In genomic region chr11:29243616-29244015, GRCh38 we compare ENCODE assay signal across 15 cellular contexts.
DNase-seq lines count a peak whose midpoint lies in the region; ATAC-seq, FAIRE-seq and TF ChIP-seq lines count a peak whose summit lies in the region.
"Had no signal": no experiment of that assay in that cellular context is flagged by ENCODE, and none has a peak within 500 bp of the region (broad histone marks: within the 10 kb centered on the region; RNA-seq: fewer than 3 reads in every experiment).

No MANE protein-coding gene starts in this region.

- no peak overlapping the region for H3K4ac ChIP-seq in mesenchymal stem cell (ENCODE audit: low read depth in 1 of 2, low read length in 2 of 2)

- H3K27ac Mint-ChIP-seq in HFFc6: no peak overlapping the region
- no peak overlapping the region for H3K27ac Mint-ChIP-seq in astrocyte (ENCODE audit: unreplicated experiment)
- no peak overlapping the region for H3K27ac Mint-ChIP-seq in naive thymus-derived CD8-positive, alpha-beta T cell
- H3K27ac Mint-ChIP-seq: CD4-positive, CD25-positive, alpha-beta regulatory T cell; GM23338; IgD-negative memory B cell had no signal

- POLR2A ChIA-PET in naive thymus-derived CD8-positive, alpha-beta T cell (lab: Charles Lee): no interaction called here

- H2BK15ac ChIP-seq in mesenchymal stem cell (ENCODE audit: low read depth, poor library complexity, severe bottlenecking): no peak overlapping the region

- H3K27me3 ChIP-seq in astrocyte (ENCODE audit: insufficient read depth, low read length) (no peaks in the 10 kb centered on the region), mesenchymal stem cell (ENCODE audit: control insufficient read depth in 1 of 2, insufficient read depth in 1 of 2, low read length in 2 of 2) (no peaks in the 10 kb centered on the region)
- H3K27me3 ChIP-seq: BLaER1 treated with 17β-estradiol and CSF1 and Interleukin-3, amounts not matched to agents 10 nM and 100 nM had no signal

- H2BK12ac ChIP-seq in mesenchymal stem cell (ENCODE audit: low read length in 2 of 2): no peak overlapping the region

- no peak overlapping the region for H2BK5ac ChIP-seq in mesenchymal stem cell (ENCODE audit: low read depth, low read length, poor library complexity, severe bottlenecking)

- no peak overlapping the region for H2BK120ac ChIP-seq in mesenchymal stem cell (ENCODE audit: low read depth, low read length)

- H3K79me1 ChIP-seq in mesenchymal stem cell (replicated peaks; ENCODE audit: low read length, poor library complexity, severe bottlenecking): no peaks in the 10 kb centered on the region

- H3K9ac ChIP-seq in astrocyte (ENCODE audit: low read length) (no peak overlapping the region), mesenchymal stem cell (ENCODE audit: low read length) (no peak overlapping the region)
- H3K9ac ChIP-seq: BLaER1 treated with 17β-estradiol and CSF1 and Interleukin-3, amounts not matched to agents 10 nM and 100 nM had no signal

- H3K4me1 ChIP-seq in astrocyte (ENCODE audit: insufficient read depth, low read length) (no peaks in the 10 kb centered on the region), mesenchymal stem cell (ENCODE audit: control insufficient read depth, insufficient read depth, low read depth, low read length) (no peaks in the 10 kb centered on the region)
- H3K4me1 ChIP-seq: A549; BLaER1 treated with 17β-estradiol and CSF1 and Interleukin-3, amounts not matched to agents 10 nM and 100 nM had no signal

- TF ChIP-seq CTCF in HFFc6 (IDR thresholded peaks at IDR 0.05): no peak
- TF ChIP-seq CTCF in astrocyte (IDR thresholded peaks at IDR 0.05; ENCODE audit: insufficient read depth, low read depth, low read length): no peak

- H3K36me3 Mint-ChIP-seq in HFFc6 (ENCODE audit: low read depth) (peaks cover 8% of the 10 kb centered on the region; the same call in 1 of the 2 replicates), astrocyte (ENCODE audit: low read depth, unreplicated experiment) (no peaks in the 10 kb centered on the region)
- H3K36me3 Mint-ChIP-seq in naive thymus-derived CD8-positive, alpha-beta T cell: no peaks in the 10 kb centered on the region
- H3K36me3 Mint-ChIP-seq: CD4-positive, CD25-positive, alpha-beta regulatory T cell; IgD-negative memory B cell had no signal

- no peaks in the 10 kb centered on the region for H3K9me3 ChIP-seq in astrocyte (ENCODE audit: insufficient read depth, low read depth, low read length)
- H3K9me3 ChIP-seq in mesenchymal stem cell (ENCODE audit: control insufficient read depth, low read length): no peaks in the 10 kb centered on the region
- H3K9me3 ChIP-seq: A549; BLaER1 treated with 17β-estradiol and CSF1 and Interleukin-3, amounts not matched to agents 10 nM and 100 nM had no signal

- no peaks in the 10 kb centered on the region for H4K20me1 ChIP-seq in astrocyte (ENCODE audit: insufficient read depth, low read length)
- H4K20me1 ChIP-seq: BLaER1 treated with 17β-estradiol and CSF1 and Interleukin-3, amounts not matched to agents 10 nM and 100 nM had no signal

- H3K36me3 ChIP-seq in astrocyte (ENCODE audit: insufficient read depth, low read length) (no peaks in the 10 kb centered on the region), mesenchymal stem cell (ENCODE audit: control insufficient read depth in 1 of 2, insufficient read depth in 2 of 2, low read depth in 1 of 2, low read length in 2 of 2) (no peaks in the 10 kb centered on the region)
- H3K36me3 ChIP-seq: BLaER1 treated with 17β-estradiol and CSF1 and Interleukin-3, amounts not matched to agents 10 nM and 100 nM had no signal

- H3K4me1 Mint-ChIP-seq in HFFc6 (ENCODE audit: low read depth) (peaks cover 20% of the 10 kb centered on the region), astrocyte (ENCODE audit: low read depth, unreplicated experiment) (peaks cover 5% of the 10 kb centered on the region)
- no peaks in the 10 kb centered on the region for H3K4me1 Mint-ChIP-seq in naive thymus-derived CD8-positive, alpha-beta T cell
- H3K4me1 Mint-ChIP-seq: CD4-positive, CD25-positive, alpha-beta regulatory T cell; GM23338; IgD-negative memory B cell had no signal

- H2AFZ ChIP-seq in astrocyte (ENCODE audit: low read depth, low read length) (no peak overlapping the region), mesenchymal stem cell (ENCODE audit: low read depth, low read length) (no peak overlapping the region)
- H2AFZ ChIP-seq: GM23338 had no signal

- H3K9me3 Mint-ChIP-seq in HFFc6 (no peaks in the 10 kb centered on the region), astrocyte (ENCODE audit: unreplicated experiment) (no peaks in the 10 kb centered on the region)
- peaks cover 0 to 34% (median 9%) of the 10 kb centered on the region in 9 donors for H3K9me3 Mint-ChIP-seq in naive thymus-derived CD8-positive, alpha-beta T cell
- H3K9me3 Mint-ChIP-seq: GM23338 had no signal

- no peak overlapping the region for H4K8ac ChIP-seq in mesenchymal stem cell (ENCODE audit: low read length)

- H3K27me3 Mint-ChIP-seq in HFFc6 (ENCODE audit: insufficient read depth) (no peaks in the 10 kb centered on the region; the same call in 1 of the 2 replicates), astrocyte (ENCODE audit: low read depth, unreplicated experiment) (no peaks in the 10 kb centered on the region)
- no peaks in the 10 kb centered on the region for H3K27me3 Mint-ChIP-seq in naive thymus-derived CD8-positive, alpha-beta T cell
- H3K27me3 Mint-ChIP-seq: CD4-positive, CD25-positive, alpha-beta regulatory T cell; IgD-negative memory B cell had no signal

- no peak overlapping the region for H2AK5ac ChIP-seq in mesenchymal stem cell (ENCODE audit: low read length, severe bottlenecking)

- no peak overlapping the region for H4K91ac ChIP-seq in mesenchymal stem cell (ENCODE audit: low read length)

- no peak overlapping the region for H3K18ac ChIP-seq in mesenchymal stem cell (ENCODE audit: low read depth in 1 of 2, low read length in 2 of 2)

- DNase-seq in HFFc6: peak; percentile 4
- peak; percentile 28 for DNase-seq in astrocyte (ENCODE audit: low read depth)
- peak; percentile 52 for DNase-seq in mesenchymal stem cell
- DNase-seq in mucosa of gallbladder (ENCODE audit: low spot score): no peak
- DNase-seq in naive thymus-derived CD8-positive, alpha-beta T cell: no peak
- no peak for DNase-seq in Right ventricle myocardium inferior (ENCODE audit: missing footprints)
- DNase-seq: CD4-positive, CD25-positive, alpha-beta regulatory T cell; DMS53; H7 had no signal

- FAIRE-seq in astrocyte (lab: Jason Lieb, UNC): no peak
- FAIRE-seq: A549, GM18507 had no signal

- H3K23ac ChIP-seq in mesenchymal stem cell (ENCODE audit: low read length in 2 of 2): no peak overlapping the region

- no peak overlapping the region for H3K4me3 ChIP-seq in astrocyte (ENCODE audit: insufficient read depth, low read depth, low read length)
- H3K4me3 ChIP-seq in mesenchymal stem cell (ENCODE audit: insufficient read depth in 1 of 2, low read depth in 1 of 2, low read length in 2 of 2): no peak overlapping the region
- H3K4me3 ChIP-seq: A549; BLaER1 treated with 17β-estradiol and CSF1 and Interleukin-3, amounts not matched to agents 10 nM and 100 nM; GM12878; GM23338 had no signal

- WGBS in mesenchymal stem cell: 79% methylated on average over 1 of the region's 3 CpGs

- intact Hi-C loops in Right ventricle myocardium inferior (cut with DNase I): no loop called here

- H3K4me3 Mint-ChIP-seq in HFFc6 (no peak overlapping the region), astrocyte (ENCODE audit: unreplicated experiment) (no peak overlapping the region)
- H3K4me3 Mint-ChIP-seq in naive thymus-derived CD8-positive, alpha-beta T cell: no peak overlapping the region
- H3K4me3 Mint-ChIP-seq: CD4-positive, CD25-positive, alpha-beta regulatory T cell; GM23338; IgD-negative memory B cell had no signal

- ATAC-seq in naive thymus-derived CD8-positive, alpha-beta T cell: no peak
- no peak for ATAC-seq in Right ventricle myocardium inferior
- ATAC-seq: A549, GM12878, GM23338 had no signal

- no peak overlapping the region for H3K4me2 ChIP-seq in astrocyte (ENCODE audit: low read length)
- no peak overlapping the region for H3K4me2 ChIP-seq in mesenchymal stem cell (ENCODE audit: low read length, poor library complexity, severe bottlenecking)
- H3K4me2 ChIP-seq: A549; BLaER1 treated with 17β-estradiol and CSF1 and Interleukin-3, amounts not matched to agents 10 nM and 100 nM; GM23338 had no signal

- no peaks in the 10 kb centered on the region for H3K79me2 ChIP-seq in astrocyte (ENCODE audit: insufficient read depth, low read length)

- no peak overlapping the region for H3K27ac ChIP-seq in astrocyte (ENCODE audit: low read depth, low read length)
- no peak overlapping the region for H3K27ac ChIP-seq in mesenchymal stem cell (ENCODE audit: low read length, poor library complexity, severe bottlenecking)
- H3K27ac ChIP-seq: A549; BLaER1 treated with 17β-estradiol and CSF1 and Interleukin-3, amounts not matched to agents 10 nM and 100 nM had no signal

- H3K14ac ChIP-seq in mesenchymal stem cell (ENCODE audit: low read length in 2 of 2): no peak overlapping the region

Comparison
In these comparisons a context has a peak if more than half of its experiments do, and no peak if none do; other contexts are left out.
1. DNase-seq: peak in HFFc6 (single experiment), astrocyte (single experiment) and mesenchymal stem cell (single experiment); none in mucosa of gallbladder (single experiment), naive thymus-derived CD8-positive, alpha-beta T cell (0 of 10) and Right ventricle myocardium inferior (single experiment).